Comparison of ENCODE assay signal across 1 cellular context in genomic region chr7:101153969-101154692, GRCh38.
TF ChIP-seq lines count a peak whose summit lies in the region.

Gene AP1S1, plus strand, starts transcription at chr7:101154476. Its CDS starts 39 bp downstream, at chr7:101154515.

TF ChIP-seq in K562, 482 proteins besides CTCF, POLR2A, EP300 and RAD21 (continued from another document and continues in another):
- TF ChIP-seq FOXA1 (IDR thresholded peaks at IDR 0.05; ENCODE audit: borderline replicate concordance), result no peak
- TF ChIP-seq RB1 (IDR thresholded peaks at IDR 0.05; ENCODE audit: low read depth), result peak; percentile 96
- TF ChIP-seq RBFOX2 (IDR thresholded peaks at IDR 0.05; ENCODE audit: low read depth, low read length), result peak; percentile 55
- TF ChIP-seq, protein P1, sequence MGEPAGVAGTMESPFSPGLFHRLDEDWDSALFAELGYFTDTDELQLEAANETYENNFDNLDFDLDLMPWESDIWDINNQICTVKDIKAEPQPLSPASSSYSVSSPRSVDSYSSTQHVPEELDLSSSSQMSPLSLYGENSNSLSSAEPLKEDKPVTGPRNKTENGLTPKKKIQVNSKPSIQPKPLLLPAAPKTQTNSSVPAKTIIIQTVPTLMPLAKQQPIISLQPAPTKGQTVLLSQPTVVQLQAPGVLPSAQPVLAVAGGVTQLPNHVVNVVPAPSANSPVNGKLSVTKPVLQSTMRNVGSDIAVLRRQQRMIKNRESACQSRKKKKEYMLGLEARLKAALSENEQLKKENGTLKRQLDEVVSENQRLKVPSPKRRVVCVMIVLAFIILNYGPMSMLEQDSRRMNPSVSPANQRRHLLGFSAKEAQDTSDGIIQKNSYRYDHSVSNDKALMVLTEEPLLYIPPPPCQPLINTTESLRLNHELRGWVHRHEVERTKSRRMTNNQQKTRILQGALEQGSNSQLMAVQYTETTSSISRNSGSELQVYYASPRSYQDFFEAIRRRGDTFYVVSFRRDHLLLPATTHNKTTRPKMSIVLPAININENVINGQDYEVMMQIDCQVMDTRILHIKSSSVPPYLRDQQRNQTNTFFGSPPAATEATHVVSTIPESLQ (CRISPR knock-in tag; IDR thresholded peaks at IDR 0.05), result 0 out of 2 replicates have a peak, but pooled peaks have one; percentile 53
- TF ChIP-seq KDM1A (IDR thresholded peaks at IDR 0.05), result peak; percentile 90 to 94
- TF ChIP-seq HINFP (tag; conservative IDR thresholded peaks at IDR 0.05; ENCODE audit: low read depth), result peak; percentile 75
- 0 out of 2 replicates have a peak, but pooled peaks have one; percentile 24 for TF ChIP-seq CHD2 (IDR thresholded peaks at IDR 0.05; ENCODE audit: low read depth, low read length)
- TF ChIP-seq, protein P2, sequence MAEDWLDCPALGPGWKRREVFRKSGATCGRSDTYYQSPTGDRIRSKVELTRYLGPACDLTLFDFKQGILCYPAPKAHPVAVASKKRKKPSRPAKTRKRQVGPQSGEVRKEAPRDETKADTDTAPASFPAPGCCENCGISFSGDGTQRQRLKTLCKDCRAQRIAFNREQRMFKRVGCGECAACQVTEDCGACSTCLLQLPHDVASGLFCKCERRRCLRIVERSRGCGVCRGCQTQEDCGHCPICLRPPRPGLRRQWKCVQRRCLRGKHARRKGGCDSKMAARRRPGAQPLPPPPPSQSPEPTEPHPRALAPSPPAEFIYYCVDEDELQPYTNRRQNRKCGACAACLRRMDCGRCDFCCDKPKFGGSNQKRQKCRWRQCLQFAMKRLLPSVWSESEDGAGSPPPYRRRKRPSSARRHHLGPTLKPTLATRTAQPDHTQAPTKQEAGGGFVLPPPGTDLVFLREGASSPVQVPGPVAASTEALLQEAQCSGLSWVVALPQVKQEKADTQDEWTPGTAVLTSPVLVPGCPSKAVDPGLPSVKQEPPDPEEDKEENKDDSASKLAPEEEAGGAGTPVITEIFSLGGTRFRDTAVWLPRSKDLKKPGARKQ (CRISPR knock-in tag; IDR thresholded peaks at IDR 0.05), result no peak
- TF ChIP-seq MAX (CRISPR knock-in tag; IDR thresholded peaks at IDR 0.05), result peak; percentile 80
- TF ChIP-seq, protein P3, sequence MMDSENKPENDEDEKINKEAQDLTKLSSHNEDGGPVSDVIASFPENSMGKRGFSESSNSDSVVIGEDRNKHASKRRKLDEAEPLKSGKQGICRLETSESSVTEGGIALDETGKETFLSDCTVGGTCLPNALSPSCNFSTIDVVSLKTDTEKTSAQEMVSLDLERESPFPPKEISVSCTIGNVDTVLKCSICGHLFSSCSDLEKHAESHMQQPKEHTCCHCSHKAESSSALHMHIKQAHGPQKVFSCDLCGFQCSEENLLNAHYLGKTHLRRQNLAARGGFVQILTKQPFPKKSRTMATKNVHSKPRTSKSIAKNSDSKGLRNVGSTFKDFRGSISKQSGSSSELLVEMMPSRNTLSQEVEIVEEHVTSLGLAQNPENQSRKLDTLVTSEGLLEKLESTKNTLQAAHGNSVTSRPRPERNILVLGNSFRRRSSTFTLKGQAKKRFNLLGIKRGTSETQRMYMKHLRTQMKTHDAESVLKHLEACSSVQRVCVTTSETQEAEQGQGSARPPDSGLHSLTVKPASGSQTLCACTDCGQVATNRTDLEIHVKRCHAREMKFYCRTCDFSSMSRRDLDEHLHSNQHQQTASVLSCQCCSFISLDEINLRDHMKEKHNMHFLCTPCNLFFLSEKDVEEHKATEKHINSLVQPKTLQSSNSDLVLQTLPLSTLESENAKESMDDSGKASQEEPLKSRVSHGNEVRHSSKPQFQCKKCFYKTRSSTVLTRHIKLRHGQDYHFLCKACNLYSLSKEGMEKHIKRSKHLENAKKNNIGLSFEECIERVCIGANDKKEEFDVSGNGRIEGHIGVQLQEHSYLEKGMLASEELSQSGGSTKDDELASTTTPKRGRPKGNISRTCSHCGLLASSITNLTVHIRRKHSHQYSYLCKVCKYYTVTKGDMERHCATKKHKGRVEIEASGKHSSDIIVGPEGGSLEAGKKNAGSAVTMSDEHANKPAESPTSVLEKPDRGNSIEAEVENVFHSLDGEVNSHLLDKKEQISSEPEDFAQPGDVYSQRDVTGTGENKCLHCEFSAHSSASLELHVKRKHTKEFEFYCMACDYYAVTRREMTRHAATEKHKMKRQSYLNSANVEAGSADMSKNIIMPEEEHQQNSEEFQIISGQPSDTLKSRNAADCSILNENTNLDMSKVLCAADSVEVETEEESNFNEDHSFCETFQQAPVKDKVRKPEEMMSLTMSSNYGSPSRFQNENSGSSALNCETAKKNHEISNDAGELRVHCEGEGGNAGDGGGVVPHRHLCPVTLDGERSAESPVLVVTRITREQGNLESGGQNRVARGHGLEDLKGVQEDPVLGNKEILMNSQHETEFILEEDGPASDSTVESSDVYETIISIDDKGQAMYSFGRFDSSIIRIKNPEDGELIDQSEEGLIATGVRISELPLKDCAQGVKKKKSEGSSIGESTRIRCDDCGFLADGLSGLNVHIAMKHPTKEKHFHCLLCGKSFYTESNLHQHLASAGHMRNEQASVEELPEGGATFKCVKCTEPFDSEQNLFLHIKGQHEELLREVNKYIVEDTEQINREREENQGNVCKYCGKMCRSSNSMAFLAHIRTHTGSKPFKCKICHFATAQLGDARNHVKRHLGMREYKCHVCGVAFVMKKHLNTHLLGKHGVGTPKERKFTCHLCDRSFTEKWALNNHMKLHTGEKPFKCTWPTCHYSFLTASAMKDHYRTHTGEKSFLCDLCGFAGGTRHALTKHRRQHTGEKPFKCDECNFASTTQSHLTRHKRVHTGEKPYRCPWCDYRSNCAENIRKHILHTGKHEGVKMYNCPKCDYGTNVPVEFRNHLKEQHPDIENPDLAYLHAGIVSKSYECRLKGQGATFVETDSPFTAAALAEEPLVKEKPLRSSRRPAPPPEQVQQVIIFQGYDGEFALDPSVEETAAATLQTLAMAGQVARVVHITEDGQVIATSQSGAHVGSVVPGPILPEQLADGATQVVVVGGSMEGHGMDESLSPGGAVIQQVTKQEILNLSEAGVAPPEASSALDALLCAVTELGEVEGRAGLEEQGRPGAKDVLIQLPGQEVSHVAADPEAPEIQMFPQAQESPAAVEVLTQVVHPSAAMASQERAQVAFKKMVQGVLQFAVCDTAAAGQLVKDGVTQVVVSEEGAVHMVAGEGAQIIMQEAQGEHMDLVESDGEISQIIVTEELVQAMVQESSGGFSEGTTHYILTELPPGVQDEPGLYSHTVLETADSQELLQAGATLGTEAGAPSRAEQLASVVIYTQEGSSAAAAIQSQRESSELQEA (IDR thresholded peaks at IDR 0.05; ENCODE audit: low read depth), result peak; percentile 95
- no peak for TF ChIP-seq ZNF253 (CRISPR knock-in tag; conservative IDR thresholded peaks at IDR 0.05)
- no peak for TF ChIP-seq CTCFL (IDR thresholded peaks at IDR 0.05; ENCODE audit: borderline replicate concordance, insufficient read depth, low read depth, low read length, poor library complexity, severe bottlenecking)
- 0 out of 2 replicates have a peak, but pooled peaks have one; percentile 62 for TF ChIP-seq E2F5 (CRISPR knock-in tag; IDR thresholded peaks at IDR 0.05)
- TF ChIP-seq MYNN (IDR thresholded peaks at IDR 0.05), result peak; percentile 92; the same call in 1 of the 2 replicates
- TF ChIP-seq MYNN (CRISPR knock-in tag; IDR thresholded peaks at IDR 0.05), result no peak
- peak; percentile 68; the same call in 1 of the 2 replicates for TF ChIP-seq TOE1 (IDR thresholded peaks at IDR 0.05; ENCODE audit: borderline replicate concordance)
- TF ChIP-seq TOE1 (CRISPR knock-in tag; IDR thresholded peaks at IDR 0.05; ENCODE audit: borderline replicate concordance, low read depth), result no peak
- peak; percentile 60 for TF ChIP-seq RBM39 (optimal IDR thresholded peaks at IDR 0.05; ENCODE audit: low read depth, low read length)
- TF ChIP-seq MTA3 (IDR thresholded peaks at IDR 0.05; ENCODE audit: borderline replicate concordance), result peak; percentile 98; the same call in 1 of the 2 replicates
- peak in 1 of 2 experiments; percentile 52; a peak in 1 of 4 replicates for TF ChIP-seq MNT (conservative IDR thresholded peaks at IDR 0.05)
- TF ChIP-seq SMARCC2 (IDR thresholded peaks at IDR 0.05; ENCODE audit: low read depth), result no peak
